Comparison of ENCODE assay signal across 1 cellular context in genomic region chr4:67861513-67861912, GRCh38.
A peak's percentile ranks its signal among the peaks of the same experiment; 100 is the strongest.
TF ChIP-seq lines count a peak whose summit lies in the region.

No MANE protein-coding gene starts in this region.

TF ChIP-seq in GM12878, 131 proteins besides CTCF, POLR2A, EP300 and RAD21:
- peak; percentile 86 for TF ChIP-seq MEF2B (IDR thresholded peaks at IDR 0.05; ENCODE audit: partially characterized antibody, poor library complexity, severe bottlenecking)
- TF ChIP-seq BMI1 (IDR thresholded peaks at IDR 0.05; ENCODE audit: borderline replicate concordance), result no peak
- peak; percentile 83 for TF ChIP-seq MTA2 (IDR thresholded peaks at IDR 0.05; ENCODE audit: low read depth)
- peak; percentile 37; the same call in 1 of the 2 replicates for TF ChIP-seq JUNB (IDR thresholded peaks at IDR 0.05)
- no peak for TF ChIP-seq NFIC (IDR thresholded peaks at IDR 0.05; ENCODE audit: low read depth, low read length)
- TF ChIP-seq IKZF2 (IDR thresholded peaks at IDR 0.05), result peak; percentile 35 to 45; a peak in 2 of 4 replicates
- 0 out of 2 replicates have a peak, but pooled peaks have one; percentile 12 for TF ChIP-seq BCL11A (IDR thresholded peaks at IDR 0.05; ENCODE audit: low read depth, low read length)
- TF ChIP-seq SPI1 (IDR thresholded peaks at IDR 0.05; ENCODE audit: borderline replicate concordance, insufficient read depth, low read depth, low read length), result no peak; the same call in 1 of the 2 replicates
- TF ChIP-seq, protein P1, sequence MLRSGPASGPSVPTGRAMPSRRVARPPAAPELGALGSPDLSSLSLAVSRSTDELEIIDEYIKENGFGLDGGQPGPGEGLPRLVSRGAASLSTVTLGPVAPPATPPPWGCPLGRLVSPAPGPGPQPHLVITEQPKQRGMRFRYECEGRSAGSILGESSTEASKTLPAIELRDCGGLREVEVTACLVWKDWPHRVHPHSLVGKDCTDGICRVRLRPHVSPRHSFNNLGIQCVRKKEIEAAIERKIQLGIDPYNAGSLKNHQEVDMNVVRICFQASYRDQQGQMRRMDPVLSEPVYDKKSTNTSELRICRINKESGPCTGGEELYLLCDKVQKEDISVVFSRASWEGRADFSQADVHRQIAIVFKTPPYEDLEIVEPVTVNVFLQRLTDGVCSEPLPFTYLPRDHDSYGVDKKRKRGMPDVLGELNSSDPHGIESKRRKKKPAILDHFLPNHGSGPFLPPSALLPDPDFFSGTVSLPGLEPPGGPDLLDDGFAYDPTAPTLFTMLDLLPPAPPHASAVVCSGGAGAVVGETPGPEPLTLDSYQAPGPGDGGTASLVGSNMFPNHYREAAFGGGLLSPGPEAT (IDR thresholded peaks at IDR 0.05; ENCODE audit: low read depth), result peak; percentile 52
TF ChIP-seq in GM12878: peak in this region for 6.
